In the genomic region with DNA sequence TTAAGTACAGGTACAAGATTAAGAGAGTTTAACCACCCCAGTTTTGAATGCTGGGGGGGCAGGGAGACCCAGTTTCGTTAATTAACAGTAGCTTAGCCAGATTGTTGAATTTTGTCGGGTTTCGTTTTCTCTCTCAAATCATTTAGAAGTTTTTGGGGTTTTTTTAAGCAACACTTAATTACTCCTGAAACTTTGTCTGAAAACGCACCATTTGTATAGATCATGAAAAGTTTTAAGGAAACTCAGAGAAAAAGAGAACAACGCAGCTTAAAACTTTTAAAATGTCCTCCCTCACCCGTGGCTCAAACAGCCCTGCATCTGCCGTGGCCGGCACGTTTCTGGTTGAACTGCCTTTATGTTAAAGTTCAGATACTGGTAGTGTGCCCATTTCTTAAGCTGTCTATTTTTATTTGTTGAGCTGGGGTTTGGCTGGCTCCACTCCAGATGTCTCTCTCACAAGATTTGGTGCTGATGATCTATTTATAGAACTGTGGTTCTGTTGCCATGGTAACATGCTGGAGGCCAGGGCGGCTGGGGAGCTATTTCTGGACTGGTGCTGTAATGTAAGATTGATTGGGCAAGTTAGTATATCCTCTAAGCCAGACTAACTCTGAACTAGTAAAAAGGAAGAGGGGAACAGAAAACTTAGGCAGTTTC, we compare ENCODE assay signal across 8 cellular contexts. TPM values are rescaled to one million over a fixed set of nuclear protein-coding genes. Genes with fewer than 3 reads are reported as not detected.
A peak's percentile ranks its signal among the peaks of the same experiment; 100 is the strongest.
DNase-seq lines count a peak whose midpoint lies in the region; ATAC-seq, FAIRE-seq and TF ChIP-seq lines count a peak whose summit lies in the region.

No MANE protein-coding gene starts in this region.

- H3K4me2 ChIP-seq in A549 = peak overlapping the region; percentile 0; the same call in 1 of the 3 replicates

- peaks cover 9% of the 10 kb centered on the region; the same call in 2 of the 3 replicates for H3K4me1 ChIP-seq in A549

- H3K27me3 ChIP-seq in layer of hippocampus (ENCODE audit: control insufficient read depth, insufficient read depth, low read length) = no peaks in the 10 kb centered on the region

- TF ChIP-seq POLR2A in A549 (IDR thresholded peaks at IDR 0.05; ENCODE audit: low read length) = no peak

- peak; percentile 45 to 71; a peak in 3 of 6 replicates for ATAC-seq in A549
- ATAC-seq in GM18498 (IDR thresholded peaks at IDR 0.05; ENCODE audit: unreplicated experiment) = peak; percentile 81
- ATAC-seq in HG02798 (IDR thresholded peaks at IDR 0.05; ENCODE audit: poor library complexity, unreplicated experiment) = peak; percentile 92

- FAIRE-seq in A549 (lab: Jason Lieb, UNC) = no peak

- no peak for TF ChIP-seq EP300 in A549 (IDR thresholded peaks at IDR 0.05)

- CTCF ChIA-PET in A549 (lab: Yijun Ruan, JAX) = no interaction called here

- DNase-seq in A549 (ENCODE audit: low read depth in 1 of 2, low spot score in 1 of 2) = peak in 1 of 2 experiments; percentile 72
- peak; percentile 21 for DNase-seq in NCI-H146 (lab: John Stamatoyannopoulos, UW)
- peak; percentile 32 for DNase-seq in T1000 (lab: John Stamatoyannopoulos, UW)
- peak; percentile 92 for DNase-seq in cerebellar cortex (ENCODE audit: low spot score)
- peak; percentile 39 to 48 for DNase-seq in stimulated activated CD4-positive, alpha-beta T cell treated with anti-CD3 and anti-CD28 coated beads, Interleukin-2, amount 100 ng/mL, for 24 hours

- TF ChIP-seq RAD21 in A549 (conservative IDR thresholded peaks at IDR 0.05 in 1 of 2, IDR thresholded peaks at IDR 0.05 in 1 of 2) = no peak

- POLR2A ChIA-PET in A549 (lab: Yijun Ruan, JAX) = interaction anchor here (1.3 to 1.4 kb wide), 2 partner anchors 73 to 124 kb away, joined by 4 to 6 read pairs; a partner anchor contains a TSS

- H3K9me3 ChIP-seq in A549 = no peaks in the 10 kb centered on the region

- TF ChIP-seq CTCF in A549 (IDR thresholded peaks at IDR 0.05) = no peak

- 86% methylated on average over 10 of the region's 10 CpGs for WGBS in A549 (ENCODE audit: missing lambda C conversion rate)

- H3K4me3 ChIP-seq in A549 = no peak overlapping the region

- H3K27ac ChIP-seq in A549 (no peak overlapping the region), layer of hippocampus (ENCODE audit: low read depth, low read length) (peak overlapping the region; percentile 79)

TF ChIP-seq in A549, 52 proteins besides CTCF, POLR2A, EP300 and RAD21:
- TF ChIP-seq, protein P1, sequence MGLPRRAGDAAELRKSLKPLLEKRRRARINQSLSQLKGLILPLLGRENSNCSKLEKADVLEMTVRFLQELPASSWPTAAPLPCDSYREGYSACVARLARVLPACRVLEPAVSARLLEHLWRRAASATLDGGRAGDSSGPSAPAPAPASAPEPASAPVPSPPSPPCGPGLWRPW (IDR thresholded peaks at IDR 0.05) = no peak
- TF ChIP-seq RFX5 (IDR thresholded peaks at IDR 0.05) (0 out of 2 replicates have a peak, but pooled peaks have one; percentile 39), ZSCAN20 (CRISPR knock-in tag; IDR thresholded peaks at IDR 0.05) (no peak), HEYL (CRISPR knock-in tag; IDR thresholded peaks at IDR 0.05) (no peak), CBX8 (IDR thresholded peaks at IDR 0.05) (no peak), PHF8 (IDR thresholded peaks at IDR 0.05; ENCODE audit: borderline replicate concordance, low read depth) (no peak)

RNA-seq across cellular contexts. Expression of a gene that starts 55.1 kb away (rescaled TPM):
- polyA plus RNA-seq in A549 (2011; rRNA removed) (534 and 738 TPM in 2 replicates), A549 (2017; fragmentation: RNase III; extraction: RNeasy Plus Mini Kit Qiagen cat#74134 plus additional on column Dnase treatment) (507 to 621 TPM (median 600 TPM) in 3 replicates)
- polyA plus RNA-seq in A549 (2012; cell fraction: cytosol; rRNA removed) = 1,323 and 1,403 TPM in 2 replicates
- 944 and 1,281 TPM in 2 replicates for polyA plus RNA-seq in A549 (2012; cell fraction: nucleus; rRNA removed)
- polyA minus RNA-seq in A549 (2011; rRNA and poly(A)+ RNA removed) = 1,221 and 1,341 TPM in 2 replicates

RNA-seq across cellular contexts. Expression of a gene that starts 56.9 kb away (rescaled TPM):
- polyA plus RNA-seq in A549 (2011; rRNA removed) = not detected in 2 replicates
- not detected in 2 replicates for polyA plus RNA-seq in A549 (2012; cell fraction: cytosol; rRNA removed)
- not detected in 2 replicates for polyA plus RNA-seq in A549 (2012; cell fraction: nucleus; rRNA removed)
- not detected in 3 replicates for polyA plus RNA-seq in A549 (2017; fragmentation: RNase III; extraction: RNeasy Plus Mini Kit Qiagen cat#74134 plus additional on column Dnase treatment)
- polyA minus RNA-seq in A549 (2011; rRNA and poly(A)+ RNA removed) = not detected in 2 replicates
